ENCODE assay signal across 15 cellular contexts in genomic region chr5:55934117-55934613, GRCh38.
A peak's percentile ranks its signal among the peaks of the same experiment; 100 is the strongest.
DNase-seq lines count a peak whose midpoint lies in the region; ATAC-seq and TF ChIP-seq lines count a peak whose summit lies in the region.
"Had no signal": no experiment of that assay in that cellular context is flagged by ENCODE, and none has a peak within 500 bp of the region (broad histone marks: within the 10 kb centered on the region; RNA-seq: fewer than 3 reads in every experiment).

No MANE protein-coding gene starts in this region.

- H3K27me3 Mint-ChIP-seq in CD4-positive, alpha-beta T cell = no peaks in the 10 kb centered on the region
- H3K27me3 Mint-ChIP-seq: stimulated activated naive CD8-positive, alpha-beta T cell treated with anti-CD3 and anti-CD28 coated beads, Interleukin-15, amount 100 ng/mL, for 72 hours had no signal

- TF ChIP-seq POLR2A in right lobe of liver (IDR thresholded peaks at IDR 0.05) = peak; percentile 0

- no peaks in the 10 kb centered on the region for H3K27me3 ChIP-seq in CD4-positive, alpha-beta T cell (ENCODE audit: control insufficient read depth, insufficient read depth, low read length)
- no peaks in the 10 kb centered on the region for H3K27me3 ChIP-seq in right lobe of liver
- H3K27me3 ChIP-seq: SJSA1 had no signal

- H3K4me3 ChIP-seq in cardiac fibroblast (replicated peaks in 1 of 2; ENCODE audit: low read depth in 2 of 2, low read length in 2 of 2) (no peak overlapping the region), right lobe of liver (no peak overlapping the region)
- H3K4me3 ChIP-seq: SJSA1 had no signal

- H3K27ac Mint-ChIP-seq in CD4-positive, alpha-beta T cell = peak overlapping the region; percentile 57

- peaks cover 34% of the 10 kb centered on the region for H3K36me3 Mint-ChIP-seq in CD4-positive, alpha-beta T cell (ENCODE audit: low read depth)

- H3K36me3 ChIP-seq in right lobe of liver = peaks cover 0 to 13% (median 4%) of the 10 kb centered on the region in 4 donors

- intact Hi-C loops in CD4-positive, alpha-beta T cell (cut with DNase I, micrococcal nuclease) = no loop called here
- intact Hi-C loops in right lobe of liver (cut with DNase I) = no loop called here

- no peak for TF ChIP-seq CTCF in CD4-positive, alpha-beta T cell (IDR thresholded peaks at IDR 0.05)
- TF ChIP-seq CTCF in cardiac fibroblast (IDR thresholded peaks at IDR 0.05; ENCODE audit: low read depth, low read length) (no peak), right lobe of liver (IDR thresholded peaks at IDR 0.05) (no peak)

- peaks cover 0 to 65% (median 27%) of the 10 kb centered on the region in 4 donors for H3K4me1 ChIP-seq in right lobe of liver
- H3K4me1 ChIP-seq: SJSA1 had no signal

- no peak overlapping the region for H3K27ac ChIP-seq in CD4-positive, alpha-beta T cell (ENCODE audit: low read depth, low read length)
- peak overlapping the region in 2 of 3 donors; percentile 73 to 91 for H3K27ac ChIP-seq in right lobe of liver
- H3K27ac ChIP-seq: SJSA1 had no signal

- ATAC-seq in CD4-positive, alpha-beta T cell (ENCODE audit: poor library complexity) = no peak
- ATAC-seq in right lobe of liver (peak; percentile 67 to 89 (median 74)), GM21825 (IDR thresholded peaks at IDR 0.05; ENCODE audit: unreplicated experiment) (no peak)

- H3K4me1 Mint-ChIP-seq in CD4-positive, alpha-beta T cell (ENCODE audit: low read depth) = peaks cover 34% of the 10 kb centered on the region
- H3K4me1 Mint-ChIP-seq: stimulated activated naive CD8-positive, alpha-beta T cell treated with anti-CD3 and anti-CD28 coated beads, Interleukin-15, amount 100 ng/mL, for 72 hours had no signal

- WGBS in right lobe of liver (ENCODE audit: insufficient coverage, low coverage, low lambda C conversion rate, missing lambda C conversion rate) = 15% methylated on average over 6 of the region's 9 CpGs

- no peak overlapping the region for H3K4me3 Mint-ChIP-seq in CD4-positive, alpha-beta T cell
- H3K4me3 Mint-ChIP-seq: stimulated activated naive CD8-positive, alpha-beta T cell treated with anti-CD3 and anti-CD28 coated beads, Interleukin-15, amount 100 ng/mL, for 72 hours had no signal

- no peaks in the 10 kb centered on the region for H3K9me3 ChIP-seq in CD4-positive, alpha-beta T cell (ENCODE audit: control insufficient read depth, low read length)
- no peaks in the 10 kb centered on the region for H3K9me3 ChIP-seq in right lobe of liver
- H3K9me3 ChIP-seq: SJSA1 had no signal

- CTCF ChIA-PET in CD4-positive, alpha-beta T cell (lab: Charles Lee) = no interaction called here

- no peaks in the 10 kb centered on the region for H3K9me3 Mint-ChIP-seq in CD4-positive, alpha-beta T cell
- H3K9me3 Mint-ChIP-seq: stimulated activated naive CD8-positive, alpha-beta T cell treated with anti-CD3 and anti-CD28 coated beads, Interleukin-15, amount 100 ng/mL, for 72 hours had no signal

- POLR2A ChIA-PET in CD4-positive, alpha-beta T cell (lab: Charles Lee) = no interaction called here

- no peak for DNase-seq in CD4-positive, alpha-beta T cell
- DNase-seq in NCI-H2029 (lab: John Stamatoyannopoulos, UW) = peak; percentile 49
- peak; percentile 13 to 51 for DNase-seq in cardiac fibroblast (ENCODE audit: low read depth in 2 of 2)
- DNase-seq in right lobe of liver = peak; percentile 71 to 89 (median 83)
- DNase-seq in activated CD4-positive, alpha-beta T cell treated with anti-CD3 and anti-CD28 coated beads, Interleukin-2, amount 50 U/mL, for 1 hour = no peak
- no peak for DNase-seq in NCI-H2081 treated with DMSO at 0.1 percent for 48 hours (lab: John Stamatoyannopoulos, UW)
- DNase-seq in NCI-H2227 treated with DMSO at 0.1 percent for 48 hours (lab: John Stamatoyannopoulos, UW) = no peak
- DNase-seq: activated CD4-positive, alpha-beta T cell treated with anti-CD3 and anti-CD28 coated beads, Interleukin-2, amount 50 U/mL, for 4 hours; anterior cingulate cortex; GOT3; Karpas-422; NCI-H187 treated with DMSO at 0.1 percent for 48 hours; stimulated activated naive CD8-positive, alpha-beta T cell treated with anti-CD3 and anti-CD28 coated beads, Interleukin-15, amount 100 ng/mL, for 72 hours had no signal

Comparison
In these comparisons a context has a peak if more than half of its experiments do, and no peak if none do; other contexts are left out.
1. ATAC-seq: peak in right lobe of liver (4 of 4); none in CD4-positive, alpha-beta T cell (single experiment) and GM21825 (single experiment).
2. DNase-seq: peak in NCI-H2029 (single experiment), cardiac fibroblast (2 of 2) and right lobe of liver (3 of 3); none in CD4-positive, alpha-beta T cell (0 of 10), activated CD4-positive, alpha-beta T cell treated with anti-CD3 and anti-CD28 coated beads, Interleukin-2, amount 50 U/mL, for 1 hour (single experiment), NCI-H2081 treated with DMSO at 0.1 percent for 48 hours (single experiment) and NCI-H2227 treated with DMSO at 0.1 percent for 48 hours (single experiment).